ENCODE assay signal across 14 cellular contexts in genomic region chr11:61974766-61975631, GRCh38. TPM values are rescaled to one million over a fixed set of nuclear protein-coding genes. Genes with fewer than 3 reads are reported as not detected.
DNase-seq lines count a peak whose midpoint lies in the region; ATAC-seq, FAIRE-seq and TF ChIP-seq lines count a peak whose summit lies in the region.
"Had no signal": no experiment of that assay in that cellular context is flagged by ENCODE, and none has a peak within 500 bp of the region (broad histone marks: within the 10 kb centered on the region; RNA-seq: fewer than 3 reads in every experiment).

No MANE protein-coding gene starts in this region.

- H3K23ac ChIP-seq in H1 (ENCODE audit: insufficient read length) (no peak overlapping the region), trophoblast cell (ENCODE audit: low read length) (no peak overlapping the region), H9 (ENCODE audit: insufficient read length, low read depth, low read length) (no peak overlapping the region)

- no peak overlapping the region for H3K4me3 ChIP-seq in PC-3 (ENCODE audit: low read length)
- H3K4me3 ChIP-seq in H1 (ENCODE audit: extremely low read depth in 1 of 4, insufficient read depth in 2 of 4, low read depth in 3 of 4, low read length in 4 of 4) = no peak overlapping the region
- H3K4me3 ChIP-seq in trophoblast cell (ENCODE audit: low read depth, low read length) = no peak overlapping the region
- H3K4me3 ChIP-seq: cardiac muscle cell had no signal

- H3F3A ChIP-seq in PC-3 (ENCODE audit: low read length, unreplicated experiment) = peaks cover 6% of the 10 kb centered on the region

- H3K27me3 Mint-ChIP-seq in H9 (ENCODE audit: low read depth) = peaks cover 33% of the 10 kb centered on the region

- TF ChIP-seq RAD21 in H1 (IDR thresholded peaks at IDR 0.05 in 1 of 2, conservative IDR thresholded peaks at IDR 0.05 in 1 of 2; ENCODE audit: low read depth in 2 of 2, low read length in 2 of 2) = no peak

- TF ChIP-seq CTCF in PC-3 (conservative IDR thresholded peaks at IDR 0.05; ENCODE audit: low read depth, low read length) = no peak
- TF ChIP-seq CTCF in H1 (IDR thresholded peaks at IDR 0.05; ENCODE audit: control extremely low read depth in 1 of 3, insufficient read depth in 1 of 3, low read depth in 1 of 3, low read length in 3 of 3) = no peak
- TF ChIP-seq CTCF in H9 (conservative IDR thresholded peaks at IDR 0.05) = no peak

- TF ChIP-seq EP300 in H1 (IDR thresholded peaks at IDR 0.05; ENCODE audit: borderline replicate concordance in 1 of 2, low read depth in 2 of 2, low read length in 2 of 2) = no peak

- DNase-seq in D341Med (ENCODE audit: low spot score) (peak; percentile 10), PC-3 (peak; percentile 66), H1 (ENCODE audit: low read depth in 1 of 2, low spot score in 2 of 2) (no peak), trophoblast cell (no peak), NCI-H82 (lab: John Stamatoyannopoulos, UW) (no peak), A172 (ENCODE audit: low spot score) (no peak), H9 (no peak), UCSD-AML1 (lab: John Stamatoyannopoulos, UW; ENCODE audit: unreplicated experiment) (no peak)
- DNase-seq: activated CD4-positive, CD25-positive, alpha-beta regulatory T cell; hippocampal formation; NCI-H774; nucleus accumbens had no signal

- H4K20me1 ChIP-seq in PC-3 (ENCODE audit: low read length) = no peaks in the 10 kb centered on the region
- peaks cover 0 to 2% of the 10 kb centered on the region in 2 experiments for H4K20me1 ChIP-seq in H1 (replicated peaks in 1 of 2; ENCODE audit: control insufficient read depth in 1 of 2, insufficient read depth in 2 of 2, low read length in 2 of 2)
- no peaks in the 10 kb centered on the region for H4K20me1 ChIP-seq in H9 (ENCODE audit: control insufficient read depth, insufficient read depth, insufficient read length)

- TF ChIP-seq POLR2A in H1 (IDR thresholded peaks at IDR 0.05; ENCODE audit: control extremely low read depth in 1 of 2, low read depth in 2 of 2, low read length in 2 of 2) = no peak

- no peaks in the 10 kb centered on the region for H3K9me3 Mint-ChIP-seq in H9
- H3K9me3 Mint-ChIP-seq: IgD-negative memory B cell had no signal

- H3K27me3 ChIP-seq in PC-3 (ENCODE audit: low read length) = no peaks in the 10 kb centered on the region
- peaks cover 0 to 11% (median 1%) of the 10 kb centered on the region in 4 experiments; a peak in 3 of 7 replicates for H3K27me3 ChIP-seq in H1 (replicated peaks in 1 of 4; ENCODE audit: control insufficient read depth in 3 of 4, extremely low read depth in 1 of 4, insufficient read depth in 3 of 4, low read length in 3 of 4)
- no peaks in the 10 kb centered on the region for H3K27me3 ChIP-seq in trophoblast cell (ENCODE audit: insufficient read depth, low read length)
- no peaks in the 10 kb centered on the region for H3K27me3 ChIP-seq in H9 (ENCODE audit: insufficient read depth, low read length)
- H3K27me3 ChIP-seq: cardiac muscle cell had no signal

- H3K36me3 ChIP-seq in PC-3 (ENCODE audit: low read depth, low read length) = no peaks in the 10 kb centered on the region
- H3K36me3 ChIP-seq in H1 (ENCODE audit: control insufficient read depth in 2 of 4, insufficient read depth in 4 of 4, low read length in 3 of 4) = no peaks in the 10 kb centered on the region
- no peaks in the 10 kb centered on the region for H3K36me3 ChIP-seq in trophoblast cell (ENCODE audit: control insufficient read depth in 1 of 2, insufficient read depth in 2 of 2, low read length in 2 of 2)
- H3K36me3 ChIP-seq: cardiac muscle cell had no signal

- CTCF ChIA-PET in PC-3 (lab: Charles Lee) = no interaction called here
- CTCF ChIA-PET in H1 (lab: Charles Lee; ENCODE audit: partially characterized antibody) = interaction anchor here (0.6 to 6.0 kb wide), 6 partner anchors 12 to 107 kb away, joined by 3 to 28 read pairs (median 4); no protein-coding TSS in a partner anchor

- no peak overlapping the region for H3K4ac ChIP-seq in H1 (replicated peaks; ENCODE audit: insufficient read length, low read depth, low read length)
- H3K4ac ChIP-seq in trophoblast cell (ENCODE audit: low read depth, low read length) = no peak overlapping the region
- no peak overlapping the region for H3K4ac ChIP-seq in H9 (ENCODE audit: low read depth, low read length)

- no peak overlapping the region for H3K18ac ChIP-seq in H1 (ENCODE audit: extremely low read depth, low read length)
- H3K18ac ChIP-seq in trophoblast cell (ENCODE audit: low read length) = no peak overlapping the region
- H3K18ac ChIP-seq in H9 (ENCODE audit: insufficient read length, low read depth, low read length) = no peak overlapping the region

- H3K4me2 ChIP-seq in PC-3 (ENCODE audit: low read length) = peak overlapping the region; percentile 27; the same call in 1 of the 2 replicates
- no peak overlapping the region for H3K4me2 ChIP-seq in H1 (ENCODE audit: insufficient read depth in 1 of 2, low read depth in 2 of 2, low read length in 2 of 2)
- H3K4me2 ChIP-seq in trophoblast cell (ENCODE audit: low read length) = no peak overlapping the region
- no peak overlapping the region for H3K4me2 ChIP-seq in H9 (ENCODE audit: insufficient read depth, insufficient read length, low read length)

- H2AFZ ChIP-seq in PC-3 (ENCODE audit: low read length) (0 out of 2 replicates have a peak overlapping the region, but pooled peaks have one; percentile 3), H1 (ENCODE audit: low read length) (no peak overlapping the region), trophoblast cell (ENCODE audit: insufficient read depth, low read length, poor library complexity) (no peak overlapping the region), H9 (ENCODE audit: low read length) (no peak overlapping the region)

- POLR2A ChIA-PET in PC-3 (lab: Charles Lee; ENCODE audit: unreplicated experiment) (interaction anchor here (0.5 kb wide), 1 partner anchor 72 kb away, joined by 4 read pairs; no protein-coding TSS in a partner anchor), H1 (lab: Charles Lee; ENCODE audit: partially characterized antibody) (interaction anchor here (1.2 to 25.7 kb wide), 2 partner anchors 15 to 24 kb away, joined by 3 to 458 read pairs; partner anchors contain the start of genes BEST1 and FTH1)

- H2BK12ac ChIP-seq in H1 (ENCODE audit: low read depth, low read length) = 0 out of 2 replicates have a peak overlapping the region, but pooled peaks have one; percentile 12
- peak overlapping the region; percentile 1 for H2BK12ac ChIP-seq in trophoblast cell (ENCODE audit: low read length)
- no peak overlapping the region for H2BK12ac ChIP-seq in H9 (ENCODE audit: insufficient read length, low read depth, low read length)

- H3K9ac ChIP-seq in PC-3 (ENCODE audit: low read length) (0 out of 2 replicates have a peak overlapping the region, but pooled peaks have one; percentile 6), H1 (replicated peaks in 1 of 4; ENCODE audit: extremely low read depth in 1 of 4, low read depth in 3 of 4, low read length in 3 of 4) (no peak overlapping the region), trophoblast cell (ENCODE audit: low read length) (no peak overlapping the region), H9 (ENCODE audit: extremely low read depth, insufficient read length, low read length) (no peak overlapping the region)

- no peak overlapping the region for H3T11ph ChIP-seq in H9 (ENCODE audit: low read length)

- H3K23me2 ChIP-seq in H1 (ENCODE audit: low read depth, low read length) (no peaks in the 10 kb centered on the region), H9 (ENCODE audit: insufficient read length, low read depth, low read length, poor library complexity, severe bottlenecking) (no peaks in the 10 kb centered on the region)

- peaks cover 35 to 39% of the 10 kb centered on the region in 2 experiments for H3K4me1 Mint-ChIP-seq in H9

- no peak overlapping the region for H2AK5ac ChIP-seq in H1 (ENCODE audit: low read depth, low read length)
- H2AK5ac ChIP-seq in trophoblast cell (ENCODE audit: low read length) = peak overlapping the region; percentile 44
- H2AK5ac ChIP-seq in H9 (ENCODE audit: insufficient read length, low read length) = no peak overlapping the region

- no peak overlapping the region for H3K56ac ChIP-seq in H1 (replicated peaks; ENCODE audit: insufficient read length, low read depth, low read length)
- no peak overlapping the region for H3K56ac ChIP-seq in H9 (ENCODE audit: insufficient read length, low read depth, low read length)

- H2BK120ac ChIP-seq in H1 (replicated peaks; ENCODE audit: low read depth, low read length) = no peak overlapping the region
- peak overlapping the region; percentile 1 for H2BK120ac ChIP-seq in trophoblast cell (ENCODE audit: insufficient read depth, low read length, poor library complexity)
- no peak overlapping the region for H2BK120ac ChIP-seq in H9 (ENCODE audit: low read depth, low read length, poor library complexity, severe bottlenecking)

- peak; percentile 7 for ATAC-seq in PC-3

- H3K14ac ChIP-seq in H1 (ENCODE audit: insufficient read length) (no peak overlapping the region), trophoblast cell (ENCODE audit: low read length) (no peak overlapping the region), H9 (ENCODE audit: insufficient read depth, low read length) (no peak overlapping the region; the same call in 1 of the 2 replicates)

- intact Hi-C loops in PC-3 (cut with micrococcal nuclease) = loop anchor here (10.0 kb wide), 1 partner anchor 580 kb away; no protein-coding TSS in a partner anchor

- H4K8ac ChIP-seq in H1 (ENCODE audit: extremely low read depth, insufficient read depth, low read length) (no peak overlapping the region), trophoblast cell (ENCODE audit: low read depth, low read length) (no peak overlapping the region), H9 (replicated peaks; ENCODE audit: insufficient read length, low read depth, low read length) (no peak overlapping the region)

- H4K91ac ChIP-seq in H1 (replicated peaks; ENCODE audit: insufficient read length, low read length) (no peak overlapping the region), trophoblast cell (ENCODE audit: low read depth, low read length) (peak overlapping the region; percentile 17), H9 (ENCODE audit: insufficient read length, low read depth, low read length) (no peak overlapping the region)

- H3K79me2 ChIP-seq in PC-3 (ENCODE audit: low read length) (peaks cover 9% of the 10 kb centered on the region), H1 (ENCODE audit: control insufficient read depth in 1 of 2, insufficient read depth in 2 of 2, low read length in 2 of 2) (no peaks in the 10 kb centered on the region), trophoblast cell (ENCODE audit: control insufficient read depth, insufficient read depth, low read length, poor library complexity) (peaks cover 10% of the 10 kb centered on the region), H9 (ENCODE audit: insufficient read depth, low read length) (no peaks in the 10 kb centered on the region)

- H3K9me2 ChIP-seq in PC-3 (replicated peaks; ENCODE audit: low read length) = no peaks in the 10 kb centered on the region

- no peak overlapping the region for H3K4me3 Mint-ChIP-seq in H9

- 81% methylated on average over 14 of the region's 14 CpGs; no CpG with 5 or more reads in 1 of the 2 experiments for WGBS in H1 (ENCODE audit: extremely low coverage in 1 of 2, insufficient coverage in 1 of 2, insufficient read length in 1 of 2, insufficient replicate concordance in 2 of 2, low coverage in 1 of 2, low lambda C conversion rate in 2 of 2, missing lambda C conversion rate in 1 of 2), 2 experiments
- no CpG with 5 or more reads among the region's 14 CpGs for WGBS in trophoblast cell (ENCODE audit: extremely low coverage, insufficient coverage, insufficient read length)
- no CpG with 5 or more reads among the region's 14 CpGs for WGBS in H9 (ENCODE audit: extremely low coverage, insufficient read length, low lambda C conversion rate)

- H2BK15ac ChIP-seq in H1 (ENCODE audit: low read length) (no peak overlapping the region), H9 (ENCODE audit: low read depth, low read length) (no peak overlapping the region)

- H3K4me1 ChIP-seq in PC-3 (ENCODE audit: insufficient read depth, low read length) (peaks cover 72% of the 10 kb centered on the region), H1 (replicated peaks in 1 of 4; ENCODE audit: control insufficient read depth in 3 of 4, insufficient read depth in 4 of 4, low read length in 3 of 4) (peaks cover 9 to 20% (median 15%) of the 10 kb centered on the region in 4 experiments), trophoblast cell (ENCODE audit: control insufficient read depth in 1 of 2, insufficient read depth in 2 of 2, low read length in 2 of 2) (peaks cover 24 to 30% of the 10 kb centered on the region in 2 experiments), H9 (ENCODE audit: insufficient read depth, low read length) (peaks cover 9% of the 10 kb centered on the region; the same call in 1 of the 2 replicates)

- no peak overlapping the region for H2BK20ac ChIP-seq in H1 (ENCODE audit: low read length)
- no peak overlapping the region for H2BK20ac ChIP-seq in H9 (ENCODE audit: low read depth, low read length, poor library complexity, severe bottlenecking)

- BruUV-seq in PC-3 (replicated peaks; lab: Mats Ljungman, UMichigan) = no TSS peak

- FAIRE-seq in H1 (lab: Jason Lieb, UNC) = no peak

- no peaks in the 10 kb centered on the region for H3K79me1 ChIP-seq in H1 (ENCODE audit: low read depth, low read length)
- peaks cover 35% of the 10 kb centered on the region for H3K79me1 ChIP-seq in trophoblast cell (ENCODE audit: low read length)
- H3K79me1 ChIP-seq in H9 (ENCODE audit: insufficient read depth, low read depth, low read length, poor library complexity, severe bottlenecking) = no peaks in the 10 kb centered on the region

- H3K9me3 ChIP-seq in PC-3 (ENCODE audit: low read length) = no peaks in the 10 kb centered on the region
- no peaks in the 10 kb centered on the region for H3K9me3 ChIP-seq in H1 (ENCODE audit: insufficient read depth in 2 of 2, low read depth in 1 of 2, low read length in 1 of 2)
- no peaks in the 10 kb centered on the region for H3K9me3 ChIP-seq in trophoblast cell (ENCODE audit: insufficient read depth, low read depth, low read length)
- H3K9me3 ChIP-seq in H9 (ENCODE audit: control insufficient read depth, low read depth, low read length) = no peaks in the 10 kb centered on the region

- H2BK5ac ChIP-seq in H1 (ENCODE audit: low read depth, low read length) (no peak overlapping the region), trophoblast cell (ENCODE audit: low read depth, low read length, poor library complexity) (peak overlapping the region; percentile 2), H9 (ENCODE audit: insufficient read length, low read length) (no peak overlapping the region)

- H3K27ac Mint-ChIP-seq in H9 = peak overlapping the region in 1 of 3 experiments; percentile 39; a peak in 1 of 7 replicates

- H3K27ac ChIP-seq in PC-3 (ENCODE audit: low read length) (peak overlapping the region; percentile 41), H1 (ENCODE audit: low read depth, low read length) (no peak overlapping the region), trophoblast cell (ENCODE audit: low read depth, low read length) (no peak overlapping the region), H9 (ENCODE audit: insufficient read length, low read depth, low read length) (no peak overlapping the region)

- no peak overlapping the region for H4K12ac ChIP-seq in trophoblast cell (ENCODE audit: low read depth, low read length)

- H3K36me3 Mint-ChIP-seq in H9 (ENCODE audit: insufficient read depth in 1 of 3, low read depth in 3 of 3) = no peaks in the 10 kb centered on the region

- H4K5ac ChIP-seq in H1 (ENCODE audit: insufficient read length, low read depth, low read length) = no peak overlapping the region
- H4K5ac ChIP-seq in H9 (ENCODE audit: insufficient read length, low read depth, low read length) = no peak overlapping the region

RNA-seq across cellular contexts. Expression of gene FTH1, which starts 7.6 kb away (rescaled TPM):
- 1,927 and 1,937 TPM in 2 replicates for total RNA-seq in PC-3 (2014; rRNA removed)
- total RNA-seq in H1 (2021; fragmentation: NEBNext Ultra II Directional; extraction: Animal tissue kit (Norgen Biotek cat#: 25700)) = 1,461 and 1,535 TPM in 2 replicates
- polyA plus RNA-seq in H1 (2011; rRNA removed) = 895 and 1,153 TPM in 2 replicates
- 859 TPM for polyA plus RNA-seq in H1 (2011; cell fraction: cytosol; rRNA removed)
- polyA plus RNA-seq in H1 (2011; cell fraction: nucleus; rRNA removed) = 858 TPM
- polyA plus RNA-seq in H1 (2012, experiment 1 of 2) = 2,371 to 2,868 TPM (median 2,459 TPM) in 4 replicates
- 3,437 TPM for polyA plus RNA-seq in H1 (2012, experiment 2 of 2)
- polyA plus RNA-seq in H1 (2013, experiment 1 of 2) = 1,345 TPM
- 1,427 TPM for polyA plus RNA-seq in H1 (2013, experiment 2 of 2)
- polyA minus RNA-seq in H1 (2011; rRNA and poly(A)+ RNA removed) = 388 and 391 TPM in 2 replicates
- 705 TPM for polyA minus RNA-seq in H1 (2011; cell fraction: cytosol; rRNA and poly(A)+ RNA removed)
- 403 TPM for polyA minus RNA-seq in H1 (2011; cell fraction: nucleus; rRNA and poly(A)+ RNA removed)
- 4,036 and 4,076 TPM in 2 replicates for polyA plus RNA-seq in trophoblast cell (2013)
- total RNA-seq in A172 (2014; rRNA removed; shearing (Covaris generic)) = 511 and 651 TPM in 2 replicates
- 1,505 and 1,558 TPM in 2 replicates for total RNA-seq in H9 (2021)

RNA-seq across cellular contexts. Expression of gene BEST1, which starts 24.8 kb away (rescaled TPM):
- 0.22 TPM in 1 of 2 replicates, not detected in the other for total RNA-seq in PC-3 (2014; rRNA removed)
- total RNA-seq in H1 (2021; fragmentation: NEBNext Ultra II Directional; extraction: Animal tissue kit (Norgen Biotek cat#: 25700)) = 0.22 and 0.23 TPM in 2 replicates
- 0.62 and 1.4 TPM in 2 replicates for polyA plus RNA-seq in H1 (2011; rRNA removed)
- 1.7 TPM for polyA plus RNA-seq in H1 (2011; cell fraction: cytosol; rRNA removed)
- polyA plus RNA-seq in H1 (2011; cell fraction: nucleus; rRNA removed) = 3.9 TPM
- 0.43 to 0.91 TPM (median 0.72 TPM) in 4 replicates for polyA plus RNA-seq in H1 (2012, experiment 1 of 2)
- polyA plus RNA-seq in H1 (2012, experiment 2 of 2) = 1.0 TPM
- 0.08 TPM for polyA plus RNA-seq in H1 (2013, experiment 1 of 2)
- 0.09 TPM for polyA plus RNA-seq in H1 (2013, experiment 2 of 2)
- 0.95 and 1.1 TPM in 2 replicates for polyA minus RNA-seq in H1 (2011; rRNA and poly(A)+ RNA removed)
- 0.81 TPM for polyA minus RNA-seq in H1 (2011; cell fraction: cytosol; rRNA and poly(A)+ RNA removed)
- 2.9 TPM for polyA minus RNA-seq in H1 (2011; cell fraction: nucleus; rRNA and poly(A)+ RNA removed)
- 0.93 and 1.1 TPM in 2 replicates for polyA plus RNA-seq in trophoblast cell (2013)
- total RNA-seq in A172 (2014; rRNA removed; shearing (Covaris generic)) = 0.79 and 1.00 TPM in 2 replicates
- total RNA-seq in H9 (2021) = 0.18 and 0.24 TPM in 2 replicates

RNA-seq across cellular contexts. Expression of gene RAB3IL1, which starts 57.6 kb away (rescaled TPM):
- total RNA-seq in PC-3 (2014; rRNA removed) = 6.6 and 7.9 TPM in 2 replicates
- total RNA-seq in H1 (2021; fragmentation: NEBNext Ultra II Directional; extraction: Animal tissue kit (Norgen Biotek cat#: 25700)) = 5.7 and 6.8 TPM in 2 replicates
- 7.9 and 10.8 TPM in 2 replicates for polyA plus RNA-seq in H1 (2011; rRNA removed)
- 7.0 TPM for polyA plus RNA-seq in H1 (2011; cell fraction: cytosol; rRNA removed)
- polyA plus RNA-seq in H1 (2011; cell fraction: nucleus; rRNA removed) = 9.4 TPM
- polyA plus RNA-seq in H1 (2012, experiment 1 of 2) = 5.8 to 13.8 TPM (median 7.0 TPM) in 4 replicates
- 62.0 TPM for polyA plus RNA-seq in H1 (2012, experiment 2 of 2)
- polyA plus RNA-seq in H1 (2013, experiment 1 of 2) = 4.5 TPM
- polyA plus RNA-seq in H1 (2013, experiment 2 of 2) = 6.3 TPM
- polyA minus RNA-seq in H1 (2011; rRNA and poly(A)+ RNA removed) = 3.0 and 3.2 TPM in 2 replicates
- 6.1 TPM for polyA minus RNA-seq in H1 (2011; cell fraction: cytosol; rRNA and poly(A)+ RNA removed)
- polyA minus RNA-seq in H1 (2011; cell fraction: nucleus; rRNA and poly(A)+ RNA removed) = 4.5 TPM
- polyA plus RNA-seq in trophoblast cell (2013) = 22.0 and 24.2 TPM in 2 replicates
- 2.4 and 8.5 TPM in 2 replicates for total RNA-seq in A172 (2014; rRNA removed; shearing (Covaris generic))
- 1.8 and 2.4 TPM in 2 replicates for total RNA-seq in H9 (2021)
- polyA plus RNA-seq: IgD-negative memory B cell had no signal

Comparison
In these comparisons a context has a peak if more than half of its experiments do, and no peak if none do; other contexts are left out.
1. DNase-seq: peak in D341Med (single experiment) and PC-3 (single experiment); none in H1 (0 of 2), trophoblast cell (0 of 2), NCI-H82 (single experiment), A172 (single experiment), H9 (single experiment) and UCSD-AML1 (single experiment).